In the genomic region with DNA sequence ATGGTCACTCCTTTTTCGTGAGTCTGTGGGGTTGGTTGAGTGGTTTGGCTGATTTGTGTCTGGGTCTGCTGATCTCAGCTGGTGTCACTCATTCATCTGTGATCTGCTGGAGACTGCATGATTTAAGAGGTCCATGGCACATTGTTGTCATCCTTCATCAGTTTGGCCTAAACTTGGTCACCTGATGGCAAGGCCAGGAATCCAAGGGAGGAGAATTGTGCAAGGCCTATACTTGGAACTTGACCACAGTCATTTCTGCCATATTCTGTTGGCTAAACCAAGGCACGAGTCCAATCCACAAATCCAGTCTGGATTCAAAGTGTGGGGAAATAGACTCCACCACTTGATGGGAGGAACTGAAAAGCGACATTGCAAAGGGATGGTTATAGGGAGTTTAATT, we compare ENCODE assay signal across 25 cellular contexts.
DNase-seq lines count a peak whose midpoint lies in the region; ATAC-seq, FAIRE-seq and TF ChIP-seq lines count a peak whose summit lies in the region.
"Had no signal": no experiment of that assay in that cellular context is flagged by ENCODE, and none has a peak within 500 bp of the region (broad histone marks: within the 10 kb centered on the region; RNA-seq: fewer than 3 reads in every experiment).

No MANE protein-coding gene starts in this region.

- WGBS in small intestine, 3 donors, result 94 to 95% (median 95%) methylated on average over 3 of the region's 3 CpGs

- no peaks in the 10 kb centered on the region for H3K9me3 ChIP-seq in small intestine (ENCODE audit: control insufficient read depth, low read depth)
- H3K9me3 ChIP-seq: BE2C, SJCRH30 had no signal

- no peaks in the 10 kb centered on the region for H3K27me3 Mint-ChIP-seq in activated CD4-positive, alpha-beta T cell treated with anti-CD3 and anti-CD28 coated beads, Interleukin-2, amount 10 ng/mL, durations not matched to agents 24 days and 14 days
- no peaks in the 10 kb centered on the region for H3K27me3 Mint-ChIP-seq in activated CD4-positive, alpha-beta T cell treated with anti-CD3 and anti-CD28 coated beads for 36 hours
- H3K27me3 Mint-ChIP-seq: CD4-positive, CD25-positive, alpha-beta regulatory T cell had no signal

- H3K27me3 ChIP-seq in small intestine (ENCODE audit: control insufficient read depth in 2 of 2, insufficient read depth in 2 of 2, low read length in 2 of 2), result no peaks in the 10 kb centered on the region
- H3K27me3 ChIP-seq: BE2C, SJCRH30 had no signal

- H3K4me1 Mint-ChIP-seq in activated CD4-positive, alpha-beta T cell treated with anti-CD3 and anti-CD28 coated beads, Interleukin-2, amount 10 ng/mL, durations not matched to agents 24 days and 14 days, result peaks cover 58% of the 10 kb centered on the region
- peaks cover 48% of the 10 kb centered on the region for H3K4me1 Mint-ChIP-seq in activated CD4-positive, alpha-beta T cell treated with anti-CD3 and anti-CD28 coated beads for 36 hours

- no peak for TF ChIP-seq CTCF in VCaP (conservative IDR thresholded peaks at IDR 0.05)

- DNase-seq in activated CD4-positive, alpha-beta T cell treated with anti-CD3 and anti-CD28 coated beads, Interleukin-2, amount 10 ng/mL, durations not matched to agents 24 days and 14 days, result no peak
- DNase-seq in activated CD4-positive, alpha-beta T cell treated with anti-CD3 and anti-CD28 coated beads for 36 hours, result no peak
- no peak for DNase-seq in left lobe of liver (ENCODE audit: low spot score)
- no peak for DNase-seq in activated CD8-positive, alpha-beta memory T cell treated with anti-CD3 and anti-CD28 coated beads, Interleukin-2, amount 50 U/mL, for 48 hours
- DNase-seq in small intestine, result no peak
- DNase-seq: 8988T; ACHN; BE2C; CD4-positive, CD25-positive, alpha-beta regulatory T cell; COR-L47; DMS53; HCEC 1CT; NCI-H1048; NCI-H1417; NCI-H1694; NCI-H2029 treated with DMSO at 0.1 percent for 48 hours; NCI-H446 treated with DMSO at 0.1 percent for 48 hours; NCI-H526; PC-9; SJCRH30 had no signal

- peak overlapping the region; percentile 34 for H3K27ac Mint-ChIP-seq in activated CD4-positive, alpha-beta T cell treated with anti-CD3 and anti-CD28 coated beads, Interleukin-2, amount 10 ng/mL, durations not matched to agents 24 days and 14 days
- H3K27ac Mint-ChIP-seq in activated CD4-positive, alpha-beta T cell treated with anti-CD3 and anti-CD28 coated beads for 36 hours, result no peak overlapping the region
- H3K27ac Mint-ChIP-seq: GM23338 had no signal

- CTCF ChIA-PET in activated CD4-positive, alpha-beta T cell treated with anti-CD3 and anti-CD28 coated beads for 36 hours (lab: Charles Lee), result interaction anchor here (0.9 to 1.0 kb wide), 2 partner anchors 9 to 82 kb away, joined by 3 to 5 read pairs; no protein-coding TSS in a partner anchor

- peaks cover 0 to 3% of the 10 kb centered on the region in 2 donors for H3K4me1 ChIP-seq in small intestine (ENCODE audit: control insufficient read depth in 2 of 2, insufficient read depth in 1 of 2, low read depth in 1 of 2, low read length in 1 of 2)
- H3K4me1 ChIP-seq: BE2C, SJCRH30 had no signal

- intact Hi-C loops in activated CD4-positive, alpha-beta T cell treated with anti-CD3 and anti-CD28 coated beads, Interleukin-2, amount 10 ng/mL, durations not matched to agents 24 days and 14 days (cut with micrococcal nuclease), result no loop called here
- intact Hi-C loops in activated CD4-positive, alpha-beta T cell treated with anti-CD3 and anti-CD28 coated beads for 36 hours (cut with DNase I, micrococcal nuclease), result no loop called here

- H3K36me3 Mint-ChIP-seq in activated CD4-positive, alpha-beta T cell treated with anti-CD3 and anti-CD28 coated beads, Interleukin-2, amount 10 ng/mL, durations not matched to agents 24 days and 14 days (ENCODE audit: low read depth), result peaks cover 11% of the 10 kb centered on the region
- no peaks in the 10 kb centered on the region for H3K36me3 Mint-ChIP-seq in activated CD4-positive, alpha-beta T cell treated with anti-CD3 and anti-CD28 coated beads for 36 hours (ENCODE audit: low read depth)

- no peak for FAIRE-seq in small intestine (lab: Jason Lieb, UNC)
- FAIRE-seq: G401.6 had no signal

- no peak overlapping the region for H3K4me3 ChIP-seq in small intestine (ENCODE audit: low read depth in 1 of 2, low read length in 2 of 2)
- H3K4me3 ChIP-seq: GM23338, PC-9, SJCRH30 had no signal

- no peak for ATAC-seq in activated CD4-positive, alpha-beta T cell treated with anti-CD3 and anti-CD28 coated beads for 36 hours
- ATAC-seq in left lobe of liver (peak; percentile 54), GM18502 (IDR thresholded peaks at IDR 0.05; ENCODE audit: poor library complexity, unreplicated experiment) (no peak)
- ATAC-seq: GM23338, Right ventricle myocardium inferior had no signal

- H3K9me3 Mint-ChIP-seq in activated CD4-positive, alpha-beta T cell treated with anti-CD3 and anti-CD28 coated beads, Interleukin-2, amount 10 ng/mL, durations not matched to agents 24 days and 14 days, result peaks cover 10% of the 10 kb centered on the region
- H3K9me3 Mint-ChIP-seq in activated CD4-positive, alpha-beta T cell treated with anti-CD3 and anti-CD28 coated beads for 36 hours (ENCODE audit: low read depth), result peaks cover 2% of the 10 kb centered on the region
- H3K9me3 Mint-ChIP-seq: GM23338 had no signal

- POLR2A ChIA-PET in activated CD4-positive, alpha-beta T cell treated with anti-CD3 and anti-CD28 coated beads for 36 hours (lab: Charles Lee), result no interaction called here

- H3K4me3 Mint-ChIP-seq in activated CD4-positive, alpha-beta T cell treated with anti-CD3 and anti-CD28 coated beads, Interleukin-2, amount 10 ng/mL, durations not matched to agents 24 days and 14 days, result no peak overlapping the region
- no peak overlapping the region for H3K4me3 Mint-ChIP-seq in activated CD4-positive, alpha-beta T cell treated with anti-CD3 and anti-CD28 coated beads for 36 hours
- H3K4me3 Mint-ChIP-seq: GM23338 had no signal

- peak overlapping the region; percentile 77 for H3K27ac ChIP-seq in VCaP
- H3K27ac ChIP-seq in small intestine (ENCODE audit: low read depth in 1 of 2, low read length in 1 of 2), result no peak overlapping the region
- H3K27ac ChIP-seq: PC-9, SJCRH30 had no signal

- H3K36me3 ChIP-seq in small intestine (ENCODE audit: control insufficient read depth in 2 of 2, insufficient read depth in 2 of 2, low read length in 2 of 2), result no peaks in the 10 kb centered on the region
- H3K36me3 ChIP-seq: BE2C, SJCRH30 had no signal
